Comparison of ENCODE assay signal across 8 cellular contexts in the genomic region with DNA sequence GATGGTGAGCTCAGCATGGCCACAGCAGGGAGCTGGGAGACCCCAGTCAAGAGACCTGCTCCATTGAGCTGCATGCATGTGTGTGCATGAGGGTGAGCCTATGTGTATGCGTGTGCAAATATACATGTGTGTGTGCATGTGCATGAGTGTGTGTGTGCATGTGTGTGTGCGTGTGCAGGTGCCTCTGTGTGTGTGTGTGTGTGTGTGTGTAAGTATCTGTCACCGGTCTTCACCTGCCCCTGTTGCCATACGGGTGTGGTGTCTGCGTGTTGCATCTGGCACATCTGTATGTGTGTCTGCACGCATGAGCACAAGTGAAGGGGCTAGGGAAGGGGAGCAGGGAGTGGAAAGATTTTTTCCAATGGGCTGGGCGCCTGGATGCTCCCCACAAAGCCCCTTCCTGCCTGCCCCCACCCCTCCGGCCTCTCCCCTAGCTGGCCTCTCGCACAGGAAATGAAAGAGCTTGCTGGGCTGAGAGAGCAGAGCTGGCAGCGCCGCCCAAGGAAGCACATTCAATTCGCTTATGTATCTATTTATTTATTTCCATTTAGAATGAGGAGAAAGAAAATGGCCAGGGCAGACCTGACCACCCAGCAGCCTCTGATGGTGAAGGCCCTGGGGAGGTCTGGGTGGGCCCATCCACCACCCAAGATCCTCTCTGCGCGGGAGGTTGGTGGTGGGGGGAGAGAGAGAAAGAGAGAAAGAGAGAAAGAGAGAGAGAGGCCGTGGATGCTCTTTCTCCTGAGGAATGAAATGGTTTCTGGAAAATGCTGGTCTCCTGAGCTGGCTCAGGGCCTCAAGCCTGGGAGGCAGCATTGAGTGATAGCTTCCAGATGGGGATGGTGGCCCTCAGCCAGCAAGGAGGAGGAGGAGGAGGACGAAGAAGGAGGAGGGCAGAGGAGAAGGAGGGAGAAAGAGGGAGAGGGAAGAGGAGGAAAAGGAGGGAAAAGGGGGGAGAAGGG. TPM values are rescaled to one million over a fixed set of nuclear protein-coding genes. Genes with fewer than 3 reads are reported as not detected.
DNase-seq lines count a peak whose midpoint lies in the region; ATAC-seq, FAIRE-seq and TF ChIP-seq lines count a peak whose summit lies in the region.
"Had no signal": no experiment of that assay in that cellular context is flagged by ENCODE, and none has a peak within 500 bp of the region (broad histone marks: within the 10 kb centered on the region; RNA-seq: fewer than 3 reads in every experiment).

No MANE protein-coding gene starts in this region.

- CTCF ChIA-PET in K562 (lab: Yijun Ruan, JAX; ENCODE audit: low intra/inter-chr PET ratio), result interaction anchor here (0.5 to 5.1 kb wide), 3 partner anchors 93 to 514 kb away, joined by 6 to 85 read pairs (median 6); no protein-coding TSS in a partner anchor

- H3K27ac ChIP-seq in K562 (ENCODE audit: extremely low read depth, low read depth, low read length) (no peak overlapping the region), right lobe of liver (peak overlapping the region in 2 of 3 donors; percentile 49 to 67), thoracic aorta (peak overlapping the region; percentile 83 to 89)

- no peaks in the 10 kb centered on the region; a peak in 1 of 5 replicates for H3K27me3 ChIP-seq in K562 (ENCODE audit: control insufficient read depth in 2 of 2, insufficient read depth in 2 of 2, low read length in 2 of 2)
- no peaks in the 10 kb centered on the region for H3K27me3 ChIP-seq in right lobe of liver
- H3K27me3 ChIP-seq in thoracic aorta (replicated peaks; ENCODE audit: insufficient read depth), result no peaks in the 10 kb centered on the region

- no peak for ATAC-seq in K562
- ATAC-seq in right lobe of liver, result peak in 1 of 4 donors; percentile 24
- ATAC-seq in thoracic aorta (ENCODE audit: insufficient number of reproducible peaks, low FRiP score, low read depth), result no peak
- no peak for ATAC-seq in HG03439 (IDR thresholded peaks at IDR 0.05; ENCODE audit: unreplicated experiment)
- no peak for ATAC-seq in HG02870 (IDR thresholded peaks at IDR 0.05; ENCODE audit: unreplicated experiment)
- ATAC-seq in HG02852 (IDR thresholded peaks at IDR 0.05; ENCODE audit: unreplicated experiment), result no peak

- peak; percentile 51 for FAIRE-seq in K562 (lab: Jason Lieb, UNC)

- peak overlapping the region; percentile 67 for H3K4me2 ChIP-seq in K562 (ENCODE audit: insufficient read depth, low read length)

- H4K20me1 ChIP-seq in K562 (replicated peaks; ENCODE audit: control insufficient read depth, insufficient read depth, low read length), result 0 out of 2 replicates have a peak, but pooled peaks cover under 1% of the 10 kb centered on the region

- POLR2A ChIA-PET in K562 (lab: Yijun Ruan, JAX), result interaction anchor here (0.6 to 3.4 kb wide), 6 partner anchors 72 to 1265 kb away, joined by 3 to 24 read pairs (median 4); no protein-coding TSS in a partner anchor

- peak; percentile 38 for DNase-seq in NAMALWA (ENCODE audit: low spot score)
- DNase-seq in K562 (ENCODE audit: extremely low read depth in 1 of 4, low spot score in 3 of 4), result peak in 1 of 4 experiments; percentile 27
- peak in 1 of 3 donors; percentile 65 for DNase-seq in right lobe of liver
- no peak for DNase-seq in thoracic aorta (ENCODE audit: low spot score)

- in situ Hi-C loops in K562 (cut with MboI), result no loop called here

- TF ChIP-seq POLR2A in K562 (conservative IDR thresholded peaks at IDR 0.05) (no peak), right lobe of liver (IDR thresholded peaks at IDR 0.05) (no peak)

- H3K9ac ChIP-seq in K562 (ENCODE audit: insufficient read depth in 1 of 2, low read depth in 2 of 2, low read length in 2 of 2), result peak overlapping the region in 1 of 2 experiments; percentile 80; a peak in 2 of 4 replicates

- H3K36me3 ChIP-seq in K562 (ENCODE audit: control insufficient read depth, insufficient read depth, low read length), result no peaks in the 10 kb centered on the region
- H3K36me3 ChIP-seq in right lobe of liver, result no peaks in the 10 kb centered on the region
- no peaks in the 10 kb centered on the region for H3K36me3 ChIP-seq in thoracic aorta

- TF ChIP-seq EP300 in K562 (IDR thresholded peaks at IDR 0.05; ENCODE audit: low read length), result no peak

- TF ChIP-seq RAD21 in K562 (CRISPR knock-in tag; conservative IDR thresholded peaks at IDR 0.05 in 1 of 2, IDR thresholded peaks at IDR 0.05 in 1 of 2), result no peak

- peaks cover 21% of the 10 kb centered on the region; the same call in 2 of the 3 replicates for H3K79me2 ChIP-seq in K562 (ENCODE audit: control insufficient read depth, insufficient read depth, low read length)

- BruUV-seq in K562 (replicated peaks; lab: Mats Ljungman, UMichigan), result no TSS peak

- 59% methylated on average over 14 of the region's 16 CpGs for WGBS in K562 (ENCODE audit: insufficient coverage, low coverage, missing lambda C conversion rate)
- 30% methylated on average over 9 of the region's 16 CpGs for WGBS in right lobe of liver (ENCODE audit: insufficient coverage, low coverage, low lambda C conversion rate, missing lambda C conversion rate)

- intact Hi-C loops in K562 (cut with micrococcal nuclease) (loop anchor here (1.0 to 10.0 kb wide), 4 partner anchors 96 to 589 kb away; a partner anchor contains a TSS), right lobe of liver (cut with DNase I) (loop anchor here (2.0 to 5.0 kb wide), 3 partner anchors 101 to 115 kb away; no protein-coding TSS in a partner anchor)

- no peaks in the 10 kb centered on the region for H3K9me1 ChIP-seq in K562 (ENCODE audit: control insufficient read depth, insufficient read depth, low read length)

- peaks cover 51 to 92% of the 10 kb centered on the region in 2 experiments for H3K4me1 ChIP-seq in K562 (replicated peaks in 1 of 2; ENCODE audit: control insufficient read depth in 2 of 2, insufficient read depth in 2 of 2, low read length in 2 of 2)
- H3K4me1 ChIP-seq in right lobe of liver, result peaks cover 0 to 9% (median 3%) of the 10 kb centered on the region in 4 donors
- H3K4me1 ChIP-seq in thoracic aorta (ENCODE audit: control insufficient read depth in 1 of 2, low read depth in 2 of 2), result peaks cover 34 to 55% of the 10 kb centered on the region in 2 donors

- H2AFZ ChIP-seq in K562 (ENCODE audit: low read depth, low read length), result 0 out of 2 replicates have a peak overlapping the region, but pooled peaks have one; percentile 77

- no peak overlapping the region for H3K4me3 ChIP-seq in K562
- no peak overlapping the region for H3K4me3 ChIP-seq in right lobe of liver
- peak overlapping the region; percentile 47 for H3K4me3 ChIP-seq in thoracic aorta

- no peak for TF ChIP-seq CTCF in K562 (IDR thresholded peaks at IDR 0.05 in 2 of 3, conservative IDR thresholded peaks at IDR 0.05 in 1 of 3; ENCODE audit: insufficient read depth in 2 of 3, low read depth in 1 of 3, low read length in 3 of 3)
- TF ChIP-seq CTCF in right lobe of liver (IDR thresholded peaks at IDR 0.05), result no peak
- TF ChIP-seq CTCF in thoracic aorta (IDR thresholded peaks at IDR 0.05), result no peak

- H3K9me3 ChIP-seq in K562 (replicated peaks; ENCODE audit: control insufficient read depth, insufficient read depth, low read depth, low read length) (no peaks in the 10 kb centered on the region), right lobe of liver (no peaks in the 10 kb centered on the region), thoracic aorta (no peaks in the 10 kb centered on the region)

RNA-seq across cellular contexts. Expression of a gene that starts 4.3 kb away (rescaled TPM):
- total RNA-seq in K562 (2011; cell fraction: chromatin; rRNA removed; ENCODE audit: low replicate concordance), result 8.4 and 16.2 TPM in 2 replicates
- total RNA-seq in K562 (2011; cell fraction: nucleolus; rRNA removed), result 7.1 and 8.5 TPM in 2 replicates
- total RNA-seq in K562 (2011; cell fraction: nucleoplasm; rRNA removed), result 4.3 and 5.9 TPM in 2 replicates
- total RNA-seq in K562 (2014; rRNA removed) (3.0 and 3.4 TPM in 2 replicates), K562 (2014; rRNA removed; fragmentation: Illumina TruSeq; extraction: Trizol) (0.86 and 1.4 TPM in 2 replicates), K562 (2015; rRNA removed; fragmentation: Illumina TruSeq; extraction: Trizol) (2.6 TPM in 2 replicates), K562 (2021) (4.8 and 5.9 TPM in 2 replicates), right lobe of liver (1 to 10 TPM in 1 of 6 experiments, under 1 TPM in 3, not detected in 2; 0.24 to 1.2 (median 0.63) TPM), thoracic aorta (1 to 10 TPM; 2.5 to 6.9 TPM)
- polyA plus RNA-seq in K562 (2011; rRNA removed) (4.2 and 9.4 TPM in 2 replicates), K562 (2014; fragmentation: Illumina TruSeq; extraction: Trizol) (0.79 and 2.8 TPM in 2 replicates), K562 (2014; fragmentation: Nextera tagmentation; extraction: Ambion mirVana) (under 1 TPM; 0.21 to 0.57 TPM), K562 (2014; rRNA removed) (3.3 and 7.3 TPM in 2 replicates)
- 4.4 and 6.2 TPM in 2 replicates for polyA plus RNA-seq in K562 (2011; cell fraction: cytosol; rRNA removed)
- 68.0 and 78.0 TPM in 2 replicates for polyA plus RNA-seq in K562 (2011; cell fraction: nucleus; rRNA removed)
- polyA plus RNA-seq in K562 (2012), result 8.2 and 19.1 TPM in 2 replicates
- 0.77 and 0.90 TPM in 2 replicates for polyA minus RNA-seq in K562 (2011; rRNA and poly(A)+ RNA removed)
- polyA minus RNA-seq in K562 (2011; cell fraction: cytosol; rRNA and poly(A)+ RNA removed), result 1.4 and 3.4 TPM in 2 replicates
- 10.0 and 10.3 TPM in 2 replicates for polyA minus RNA-seq in K562 (2011; cell fraction: nucleus; rRNA and poly(A)+ RNA removed)
- total RNA-seq: SK-MEL-5 had no signal

RNA-seq across cellular contexts. Expression of a gene that starts 4.4 kb away (rescaled TPM):
- 1.6 and 4.7 TPM in 2 replicates for total RNA-seq in K562 (2011; cell fraction: chromatin; rRNA removed; ENCODE audit: low replicate concordance)
- total RNA-seq in K562 (2011; cell fraction: nucleolus; rRNA removed), result 2.4 and 3.5 TPM in 2 replicates
- 1.5 and 3.1 TPM in 2 replicates for total RNA-seq in K562 (2011; cell fraction: nucleoplasm; rRNA removed)
- 1.3 and 2.0 TPM in 2 replicates for total RNA-seq in K562 (2014; rRNA removed)
- total RNA-seq in K562 (2014; rRNA removed; fragmentation: Illumina TruSeq; extraction: Trizol), result 0.64 and 0.65 TPM in 2 replicates
- total RNA-seq in K562 (2015; rRNA removed; fragmentation: Illumina TruSeq; extraction: Trizol), result 2.3 and 2.5 TPM in 2 replicates
- 2.1 and 2.6 TPM in 2 replicates for total RNA-seq in K562 (2021)
- 1.2 and 2.1 TPM in 2 replicates for polyA plus RNA-seq in K562 (2011; rRNA removed)
- polyA plus RNA-seq in K562 (2011; cell fraction: cytosol; rRNA removed), result 0.91 and 2.0 TPM in 2 replicates
- 5.5 and 14.3 TPM in 2 replicates for polyA plus RNA-seq in K562 (2011; cell fraction: nucleus; rRNA removed)
- polyA plus RNA-seq in K562 (2012), result 4.3 and 4.5 TPM in 2 replicates
- 1.0 and 1.3 TPM in 2 replicates for polyA plus RNA-seq in K562 (2014; fragmentation: Illumina TruSeq; extraction: Trizol)
- under 1 TPM; 0.10 to 0.15 TPM for polyA plus RNA-seq in K562 (2014; fragmentation: Nextera tagmentation; extraction: Ambion mirVana)
- polyA plus RNA-seq in K562 (2014; rRNA removed), result 2.0 and 2.1 TPM in 2 replicates
- polyA minus RNA-seq in K562 (2011; rRNA and poly(A)+ RNA removed), result 0.99 and 1.0 TPM in 2 replicates
- polyA minus RNA-seq in K562 (2011; cell fraction: cytosol; rRNA and poly(A)+ RNA removed), result 1.4 TPM in 1 of 2 replicates, not detected in the other
- polyA minus RNA-seq in K562 (2011; cell fraction: nucleus; rRNA and poly(A)+ RNA removed), result 2.4 and 3.4 TPM in 2 replicates
- total RNA-seq in right lobe of liver, result under 1 TPM; 0.25 to 0.51 (median 0.39) TPM
- 1 to 10 TPM; 1.1 to 4.3 TPM for total RNA-seq in thoracic aorta
- total RNA-seq: SK-MEL-5 had no signal

RNA-seq across cellular contexts. Expression of a gene that starts 35.8 kb away (rescaled TPM):
- 0.25 and 0.30 TPM in 2 replicates for total RNA-seq in K562 (2011; cell fraction: chromatin; rRNA removed; ENCODE audit: low replicate concordance)
- 0.79 and 0.83 TPM in 2 replicates for total RNA-seq in K562 (2011; cell fraction: nucleolus; rRNA removed)
- total RNA-seq in K562 (2011; cell fraction: nucleoplasm; rRNA removed), result 0.22 and 0.31 TPM in 2 replicates
- 1.4 and 1.7 TPM in 2 replicates for total RNA-seq in K562 (2014; rRNA removed)
- total RNA-seq in K562 (2014; rRNA removed; fragmentation: Illumina TruSeq; extraction: Trizol), result 0.11 TPM in 1 of 2 replicates, not detected in the other
- total RNA-seq in K562 (2015; rRNA removed; fragmentation: Illumina TruSeq; extraction: Trizol), result 0.36 and 0.53 TPM in 2 replicates
- total RNA-seq in K562 (2021), result 1.1 and 1.2 TPM in 2 replicates
- 0.07 and 0.15 TPM in 2 replicates for polyA plus RNA-seq in K562 (2011; rRNA removed)
- polyA plus RNA-seq in K562 (2011; cell fraction: cytosol; rRNA removed), result 0.15 and 1.7 TPM in 2 replicates
- polyA plus RNA-seq in K562 (2011; cell fraction: nucleus; rRNA removed), result 0.13 and 0.40 TPM in 2 replicates
- 0.93 and 1.0 TPM in 2 replicates for polyA plus RNA-seq in K562 (2012)
- polyA plus RNA-seq in K562 (2014; fragmentation: Illumina TruSeq; extraction: Trizol), result 0.12 and 0.26 TPM in 2 replicates
- polyA plus RNA-seq in K562 (2014; fragmentation: Nextera tagmentation; extraction: Ambion mirVana), result not detected
- 0.76 and 1.4 TPM in 2 replicates for polyA plus RNA-seq in K562 (2014; rRNA removed)
- not detected in 2 replicates for polyA minus RNA-seq in K562 (2011; rRNA and poly(A)+ RNA removed)
- not detected in 2 replicates for polyA minus RNA-seq in K562 (2011; cell fraction: cytosol; rRNA and poly(A)+ RNA removed)
- 0.22 and 0.27 TPM in 2 replicates for polyA minus RNA-seq in K562 (2011; cell fraction: nucleus; rRNA and poly(A)+ RNA removed)
- total RNA-seq in right lobe of liver, result under 1 TPM; 0.42 to 0.81 (median 0.64) TPM
- total RNA-seq in thoracic aorta, result under 1 TPM; 0.41 to 0.78 TPM
- total RNA-seq: SK-MEL-5 had no signal
